ENCODE assay signal across 8 cellular contexts in genomic region chr6:27753668-27754407, GRCh38.
DNase-seq lines count a peak whose midpoint lies in the region; ATAC-seq and FAIRE-seq lines count a peak whose summit lies in the region.

No MANE protein-coding gene starts in this region.

- H3K27me3 ChIP-seq in mucosa of stomach (ENCODE audit: control insufficient read depth, insufficient read depth, low read length), result peaks cover 2% of the 10 kb centered on the region

- no peaks in the 10 kb centered on the region for H3K36me3 ChIP-seq in mucosa of stomach (ENCODE audit: control insufficient read depth, insufficient read depth, low read length)

- peak overlapping the region; percentile 57 for H3K9ac ChIP-seq in mucosa of stomach (ENCODE audit: low read length)

- H3K4me1 ChIP-seq in mucosa of stomach (ENCODE audit: control insufficient read depth, insufficient read depth, low read length), result peaks cover 4% of the 10 kb centered on the region

- H3K4me3 ChIP-seq in mucosa of stomach (ENCODE audit: low read length), result no peak overlapping the region

- no peaks in the 10 kb centered on the region for H3K9me3 ChIP-seq in mucosa of stomach (ENCODE audit: control insufficient read depth, low read length)

- DNase-seq in COLO829 (ENCODE audit: low spot score) (peak; percentile 79), HS-5 (ENCODE audit: low read depth) (peak; percentile 71), NOMO-1 (lab: John Stamatoyannopoulos, UW; ENCODE audit: unreplicated experiment in 2 of 2) (peak; percentile 80 to 83)
- peak; percentile 43 to 66 for DNase-seq in activated CD8-positive, alpha-beta memory T cell treated with anti-CD3 and anti-CD28 coated beads for 4 hours (ENCODE audit: low read depth in 2 of 2)
- peak; percentile 63 to 82 for DNase-seq in stimulated activated CD8-positive, alpha-beta memory T cell treated with anti-CD3 and anti-CD28 coated beads, Interleukin-7, amount 100 ng/mL, for 48 hours (ENCODE audit: extremely low read depth in 1 of 2, low read depth in 1 of 2)

- peak; percentile 52 for ATAC-seq in GM19455 (IDR thresholded peaks at IDR 0.05; ENCODE audit: unreplicated experiment)

- peak; percentile 92 for FAIRE-seq in endometrium (lab: Jason Lieb, UNC)
